In the genomic region with DNA sequence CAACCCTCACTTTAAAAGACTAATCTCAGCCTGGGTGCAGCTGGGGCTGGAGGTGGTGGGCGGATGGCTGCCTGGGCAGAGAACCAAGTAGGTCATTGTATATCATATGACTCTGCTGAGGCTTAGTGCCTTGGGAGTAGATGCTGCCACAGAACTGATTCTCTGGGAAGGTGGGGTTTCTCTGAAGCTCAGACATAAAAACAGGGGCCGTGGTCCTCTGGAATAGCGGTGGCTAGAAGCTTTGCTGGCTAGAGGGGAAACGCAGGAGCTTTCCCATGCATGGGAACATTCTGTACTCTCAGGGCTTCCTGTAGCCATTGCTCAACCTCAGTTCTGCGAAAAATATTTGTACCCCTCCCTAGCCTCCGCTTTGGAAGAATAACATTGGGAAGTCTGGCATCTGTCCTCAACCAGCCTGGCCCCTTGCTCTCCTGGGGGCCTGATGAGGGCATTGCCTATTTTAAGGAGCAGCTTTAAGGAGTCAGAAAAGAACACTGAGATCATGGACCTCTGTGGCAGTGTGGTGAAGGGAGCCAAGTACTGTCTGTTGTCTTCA, we compare ENCODE assay signal across 11 cellular contexts. TPM values are rescaled to one million over a fixed set of nuclear protein-coding genes. Genes with fewer than 3 reads are reported as not detected.
A peak's percentile ranks its signal among the peaks of the same experiment; 100 is the strongest.
DNase-seq lines count a peak whose midpoint lies in the region; ATAC-seq, FAIRE-seq and TF ChIP-seq lines count a peak whose summit lies in the region.
"Had no signal": no experiment of that assay in that cellular context is flagged by ENCODE, and none has a peak within 500 bp of the region (broad histone marks: within the 10 kb centered on the region; RNA-seq: fewer than 3 reads in every experiment).

No MANE protein-coding gene starts in this region.

- H3K27me3 ChIP-seq in right cardiac atrium (ENCODE audit: control insufficient read depth, insufficient read depth) (no peaks in the 10 kb centered on the region), sigmoid colon (no peaks in the 10 kb centered on the region)

- H3K4me1 Mint-ChIP-seq in MCF 10A (ENCODE audit: insufficient read depth, unreplicated experiment): peaks cover 28% of the 10 kb centered on the region
- H3K4me1 Mint-ChIP-seq: H9 had no signal

- H3K9me3 ChIP-seq in right cardiac atrium (ENCODE audit: control insufficient read depth, low read length): no peaks in the 10 kb centered on the region
- H3K9me3 ChIP-seq in sigmoid colon: no peaks in the 10 kb centered on the region

- intact Hi-C loops in MCF 10A (cut with micrococcal nuclease) (no loop called here), right cardiac atrium (cut with DNase I) (no loop called here), sigmoid colon (cut with DNase I) (no loop called here)

- 17% methylated on average over 6 of the region's 6 CpGs for WGBS in right cardiac atrium
- 71 to 76% methylated on average over 6 of the region's 6 CpGs for WGBS in sigmoid colon, 2 donors

- no peak for FAIRE-seq in GM12891 (lab: Jason Lieb, UNC)

- H3K27ac ChIP-seq in right cardiac atrium (ENCODE audit: low read length): peak overlapping the region; percentile 82
- H3K27ac ChIP-seq in sigmoid colon: peak overlapping the region; percentile 60 to 73 (median 69)

- no peak for TF ChIP-seq POLR2A in sigmoid colon (IDR thresholded peaks at IDR 0.05)
- TF ChIP-seq POLR2A in GM12891 (IDR thresholded peaks at IDR 0.05; ENCODE audit: low read depth, low read length): no peak

- H3K9me3 Mint-ChIP-seq in MCF 10A (ENCODE audit: unreplicated experiment): no peaks in the 10 kb centered on the region
- H3K9me3 Mint-ChIP-seq: H9 had no signal

- DNase-seq in CD1c-positive myeloid dendritic cell (ENCODE audit: extremely low spot score) (peak; percentile 40), MCF 10A (ENCODE audit: unreplicated experiment) (peak; percentile 90), right cardiac atrium (peak; percentile 80 to 89 (median 83)), sigmoid colon (peak; percentile 87), GM12891 (ENCODE audit: insufficient read length, low spot score) (no peak)
- DNase-seq: activated effector memory CD4-positive, alpha-beta T cell treated with anti-CD3 and anti-CD28 coated beads, Interleukin-2, amount 50 U/mL, for 16 hours; H9 had no signal

- no peaks in the 10 kb centered on the region for H3K36me3 ChIP-seq in sigmoid colon

- peak overlapping the region; percentile 38 for H3K4me3 Mint-ChIP-seq in MCF 10A (ENCODE audit: unreplicated experiment)
- H3K4me3 Mint-ChIP-seq: H9 had no signal

- peak; percentile 59 to 93 (median 77) for TF ChIP-seq EP300 in sigmoid colon (IDR thresholded peaks at IDR 0.05)

- POLR2A ChIA-PET in MCF 10A (lab: Yijun Ruan, JAX): interaction anchor here (1.5 to 2.0 kb wide), 2 partner anchors 9 to 32 kb away, joined by 3 to 5 read pairs; no protein-coding TSS in a partner anchor

- H3K4me3 ChIP-seq in right cardiac atrium (ENCODE audit: low read length): no peak overlapping the region
- H3K4me3 ChIP-seq in sigmoid colon: no peak overlapping the region

- BruUV-seq in MCF 10A (replicated peaks; lab: Mats Ljungman, UMichigan): no TSS peak

- TF ChIP-seq CTCF in MCF 10A (IDR thresholded peaks at IDR 0.05; ENCODE audit: unreplicated experiment) (no peak), sigmoid colon (IDR thresholded peaks at IDR 0.05) (no peak)

- H3K27me3 Mint-ChIP-seq in MCF 10A (ENCODE audit: insufficient read depth, unreplicated experiment): no peaks in the 10 kb centered on the region

- peaks cover 4% of the 10 kb centered on the region for H3K36me3 Mint-ChIP-seq in MCF 10A (ENCODE audit: insufficient read depth, unreplicated experiment)

- H3K27ac Mint-ChIP-seq in MCF 10A (ENCODE audit: low read depth, unreplicated experiment): peak overlapping the region; percentile 94

- CTCF ChIA-PET in MCF 10A (lab: Yijun Ruan, JAX): interaction anchor here (0.7 to 11.8 kb wide), 9 partner anchors 9 to 758 kb away, joined by 3 to 279 read pairs (median 4); a partner anchor contains a TSS

- ATAC-seq in right cardiac atrium (peak; percentile 92 to 93), HG02852 (IDR thresholded peaks at IDR 0.05; ENCODE audit: unreplicated experiment) (no peak), HG02610 (IDR thresholded peaks at IDR 0.05; ENCODE audit: unreplicated experiment) (no peak), GM18867 (IDR thresholded peaks at IDR 0.05; ENCODE audit: unreplicated experiment) (no peak)

- H3K4me1 ChIP-seq in right cardiac atrium (ENCODE audit: control insufficient read depth, insufficient read depth, low read length) (peaks cover 31% of the 10 kb centered on the region), sigmoid colon (peaks cover 0 to 14% (median 9%) of the 10 kb centered on the region in 4 donors)

TF ChIP-seq in GM12891, 5 proteins besides CTCF, POLR2A, EP300 and RAD21:
- TF ChIP-seq POLR2AphosphoS5 (IDR thresholded peaks at IDR 0.05; ENCODE audit: low read depth, low read length): no peak
- no peak for TF ChIP-seq PAX5 (IDR thresholded peaks at IDR 0.05; ENCODE audit: insufficient read depth, low read length, severe bottlenecking)
- TF ChIP-seq TAF1 (IDR thresholded peaks at IDR 0.05; ENCODE audit: low read depth, low read length): no peak
- TF ChIP-seq SPI1 (IDR thresholded peaks at IDR 0.05; ENCODE audit: low read depth, low read length): no peak
- no peak for TF ChIP-seq POU2F2 (IDR thresholded peaks at IDR 0.05; ENCODE audit: low read depth, low read length)

RNA-seq across cellular contexts. Expression of a gene that starts 14.7 kb away (rescaled TPM):
- total RNA-seq in MCF 10A (2022) (not detected in 2 replicates), right cardiac atrium (10 to 100 TPM; 13.7 to 33.7 (median 17.3) TPM), sigmoid colon (10 to 100 TPM; 10.2 to 25.0 (median 16.7) TPM)
- polyA plus RNA-seq in right cardiac atrium (18.6 TPM), sigmoid colon (10 to 100 TPM in 1 of 3 donors, 1 to 10 TPM in 2; 3.5 to 10.1 (median 5.4) TPM)
- not detected for polyA plus RNA-seq in GM12891 (2012; ENCODE audit: low read depth, missing spikeins)
- total RNA-seq: T-helper 2 cell treated with Interferon-gamma antibody and Interleukin-4, amounts not matched to agents 100 ng/mL and 5 ng/mL, for 36 hours had no signal

Comparison
In these comparisons a context has a peak if more than half of its experiments do, and no peak if none do; other contexts are left out.
1. ATAC-seq: peak in right cardiac atrium (2 of 2); none in HG02852 (single experiment), HG02610 (single experiment) and GM18867 (single experiment).
2. RNA of a gene that starts 14.7 kb away (total RNA-seq): 13.7 to 33.7 TPM in right cardiac atrium and 10.2 to 25.0 TPM in sigmoid colon; not detected in MCF 10A; every median in the first group is over 10 times any median in the second.